In genomic region chr2:23636412-23636811, GRCh38 we compare ENCODE assay signal across 9 cellular contexts.
DNase-seq lines count a peak whose midpoint lies in the region; ATAC-seq lines count a peak whose summit lies in the region.
"Had no signal": no experiment of that assay in that cellular context is flagged by ENCODE, and none has a peak within 500 bp of the region (broad histone marks: within the 10 kb centered on the region; RNA-seq: fewer than 3 reads in every experiment).

No MANE protein-coding gene starts in this region.

- H3K4me3 ChIP-seq in aorta (ENCODE audit: low read length in 2 of 2), result no peak overlapping the region

- no peaks in the 10 kb centered on the region for H3K9me3 Mint-ChIP-seq in activated naive CD8-positive, alpha-beta T cell treated with anti-CD3 and anti-CD28 coated beads for 36 hours
- H3K9me3 Mint-ChIP-seq: CD4-positive, alpha-beta T cell had no signal

- H3K36me3 Mint-ChIP-seq in activated naive CD8-positive, alpha-beta T cell treated with anti-CD3 and anti-CD28 coated beads for 36 hours, result no peaks in the 10 kb centered on the region

- WGBS in aorta, 2 donors, result 72 to 73% methylated on average over 10 of the region's 10 CpGs

- peak; percentile 59 for ATAC-seq in Right ventricle myocardium inferior
- peak; percentile 27 for ATAC-seq in aorta (ENCODE audit: low FRiP score)

- no peaks in the 10 kb centered on the region for H3K4me1 ChIP-seq in aorta (ENCODE audit: control insufficient read depth in 1 of 2, insufficient read depth in 2 of 2, low read length in 2 of 2)

- no peaks in the 10 kb centered on the region for H3K27me3 Mint-ChIP-seq in activated naive CD8-positive, alpha-beta T cell treated with anti-CD3 and anti-CD28 coated beads for 36 hours
- H3K27me3 Mint-ChIP-seq: CD4-positive, alpha-beta T cell had no signal

- intact Hi-C loops in Right ventricle myocardium inferior (cut with DNase I) (loop anchor here (5.0 kb wide), 1 partner anchor 121 kb away; no protein-coding TSS in a partner anchor), cardiac septum (cut with DNase I) (loop anchor here (10.0 kb wide), 1 partner anchor 128 kb away; no protein-coding TSS in a partner anchor), aorta (cut with DNase I) (no loop called here)

- H3K27ac Mint-ChIP-seq in activated naive CD8-positive, alpha-beta T cell treated with anti-CD3 and anti-CD28 coated beads for 36 hours, result no peak overlapping the region
- H3K27ac Mint-ChIP-seq: CD4-positive, alpha-beta T cell had no signal

- no peaks in the 10 kb centered on the region for H3K36me3 ChIP-seq in aorta (ENCODE audit: control insufficient read depth in 1 of 2, insufficient read depth in 2 of 2, low read length in 1 of 2)

- no peak overlapping the region for H3K4me3 Mint-ChIP-seq in activated naive CD8-positive, alpha-beta T cell treated with anti-CD3 and anti-CD28 coated beads for 36 hours
- H3K4me3 Mint-ChIP-seq: CD4-positive, alpha-beta T cell had no signal

- DNase-seq in Right ventricle myocardium inferior (ENCODE audit: missing footprints) (peak; percentile 69), cardiac septum (ENCODE audit: low spot score) (no peak), astrocyte of the hippocampus (ENCODE audit: low read depth, low spot score) (peak; percentile 39), iPS-NIHi7 (ENCODE audit: extremely low spot score) (peak; percentile 50), aorta (peak in 1 of 2 donors; percentile 79), NCI-H146 treated with DMSO at 0.1 percent for 48 hours (lab: John Stamatoyannopoulos, UW; ENCODE audit: unreplicated experiment) (no peak)
- no peak for DNase-seq in activated naive CD8-positive, alpha-beta T cell treated with anti-CD3 and anti-CD28 coated beads for 36 hours
- no peak for DNase-seq in NK-92 treated with Interleukin-12 subunit alpha and Interleukin-12 subunit beta, amount 100 ng/mL, for 24 hours (lab: John Stamatoyannopoulos, UW)
- DNase-seq: CD4-positive, alpha-beta T cell had no signal

- H3K4me1 Mint-ChIP-seq in activated naive CD8-positive, alpha-beta T cell treated with anti-CD3 and anti-CD28 coated beads for 36 hours, result no peaks in the 10 kb centered on the region

- H3K27ac ChIP-seq in aorta (ENCODE audit: low read depth in 1 of 2, low read length in 2 of 2), result no peak overlapping the region

- no peaks in the 10 kb centered on the region for H3K9me3 ChIP-seq in aorta (ENCODE audit: control insufficient read depth, low read length)

- no peaks in the 10 kb centered on the region for H3K27me3 ChIP-seq in aorta (ENCODE audit: control insufficient read depth in 1 of 2, insufficient read depth in 2 of 2, low read length in 1 of 2)

Comparison
In these comparisons a context has a peak if more than half of its experiments do, and no peak if none do; other contexts are left out.
1. DNase-seq: peak in Right ventricle myocardium inferior (single experiment), astrocyte of the hippocampus (single experiment) and iPS-NIHi7 (single experiment); none in cardiac septum (single experiment), NCI-H146 treated with DMSO at 0.1 percent for 48 hours (single experiment), activated naive CD8-positive, alpha-beta T cell treated with anti-CD3 and anti-CD28 coated beads for 36 hours (single experiment) and NK-92 treated with Interleukin-12 subunit alpha and Interleukin-12 subunit beta, amount 100 ng/mL, for 24 hours (single experiment).
2. intact Hi-C loops: an anchor here in Right ventricle myocardium inferior (5.0 kb wide) and cardiac septum (10.0 kb wide); none called in aorta.